Comparison of ENCODE assay signal across 23 cellular contexts in the genomic region with DNA sequence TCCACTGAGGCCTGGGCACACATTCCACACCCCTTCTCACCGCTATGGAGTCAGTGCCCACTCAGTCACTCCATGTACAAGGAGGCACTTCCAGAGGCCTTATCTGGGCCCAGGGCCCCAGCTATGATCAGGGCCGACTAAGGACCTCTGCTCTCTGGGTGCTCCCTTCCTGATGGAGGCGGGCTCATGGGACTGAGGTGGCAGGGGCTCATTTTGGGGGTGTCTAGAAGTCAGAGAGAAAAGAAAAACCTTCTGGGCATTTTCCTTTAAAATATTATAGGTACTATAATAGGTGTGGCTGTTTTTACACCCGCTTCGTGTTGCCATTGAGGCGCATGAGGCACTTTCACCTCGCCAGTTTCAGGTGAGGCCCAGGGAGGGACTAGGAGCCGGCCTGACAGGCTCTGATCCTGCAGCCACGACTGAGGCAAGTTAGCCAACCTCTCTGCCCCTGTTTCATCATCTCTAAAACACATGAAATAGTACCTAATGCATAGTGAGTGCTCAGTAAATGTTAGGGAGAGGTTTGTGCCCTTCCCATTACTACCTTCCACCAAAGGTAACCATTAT. TPM values are rescaled to one million over a fixed set of nuclear protein-coding genes. Genes with fewer than 3 reads are reported as not detected.
A peak's percentile ranks its signal among the peaks of the same experiment; 100 is the strongest.
DNase-seq lines count a peak whose midpoint lies in the region; ATAC-seq and TF ChIP-seq lines count a peak whose summit lies in the region.
"Had no signal": no experiment of that assay in that cellular context is flagged by ENCODE, and none has a peak within 500 bp of the region (broad histone marks: within the 10 kb centered on the region; RNA-seq: fewer than 3 reads in every experiment).

No MANE protein-coding gene starts in this region.

- CTCF ChIA-PET in OCI-LY7 (lab: Charles Lee; ENCODE audit: unreplicated experiment), result no interaction called here

- peaks cover 13% of the 10 kb centered on the region for H3K4me1 ChIP-seq in OCI-LY7 (ENCODE audit: insufficient read depth, low read length, poor library complexity, severe bottlenecking)

- intact Hi-C loops in OCI-LY7 (cut with micrococcal nuclease; ENCODE audit: unreplicated experiment), result no loop called here

- TF ChIP-seq CTCF in OCI-LY7 (conservative IDR thresholded peaks at IDR 0.05; ENCODE audit: low read length), result no peak

- H3K79me2 ChIP-seq in OCI-LY7 (ENCODE audit: insufficient read depth, low read depth, low read length), result no peaks in the 10 kb centered on the region

- POLR2A ChIA-PET in OCI-LY7 (lab: Charles Lee), result no interaction called here

- DNase-seq in activated CD4-positive, CD25-positive, alpha-beta regulatory T cell treated with anti-CD3 and anti-CD28 coated beads, Interleukin-2, amount 50 U/mL, for 72 hours, result peak; percentile 9
- DNase-seq in islet precursor cell (peak; percentile 42), OCI-LY7 (ENCODE audit: low spot score) (no peak)
- DNase-seq: 8988T; activated CD4-positive, alpha-beta T cell treated with anti-CD3 and anti-CD28 coated beads, Interleukin-2, amount 10 ng/mL, durations not matched to agents 24 days and 14 days; activated gamma-delta T cell treated with Interleukin-2 at 50 U/mL for 16 hours; brain microvascular endothelial cell; DND-41; left ventricle myocardium superior; NCI-H1048; NCI-H187; NCI-H82; stimulated activated naive B cell treated with anti-CD40 and anti-IgM and Interleukin-4, amounts not matched to agents 10 μg/mL and 1 μg/mL and 100 μg/mL, for 72 hours; T-helper 17 cell had no signal

- no peak for ATAC-seq in activated CD4-positive, CD25-positive, alpha-beta regulatory T cell treated with anti-CD3 and anti-CD28 coated beads, Interleukin-2, amount 50 U/mL, for 24 hours
- no peak for ATAC-seq in GM18519 (IDR thresholded peaks at IDR 0.05; ENCODE audit: low FRiP score, unreplicated experiment)
- ATAC-seq in HG03095 (IDR thresholded peaks at IDR 0.05; ENCODE audit: unreplicated experiment), result no peak
- ATAC-seq: GM12878; heart left ventricle; left ventricle myocardium superior; stimulated activated naive B cell treated with anti-CD40 and anti-IgM and Interleukin-4, amounts not matched to agents 10 μg/mL and 1 μg/mL and 100 μg/mL, for 72 hours; T-helper 17 cell had no signal

- no peaks in the 10 kb centered on the region for H4K20me1 ChIP-seq in OCI-LY7 (ENCODE audit: insufficient read depth, low read length)

- H3K36me3 ChIP-seq in OCI-LY7 (ENCODE audit: insufficient read depth, low read length), result no peaks in the 10 kb centered on the region
- H3K36me3 ChIP-seq: brain microvascular endothelial cell, heart left ventricle, Peyer's patch, SJSA1 had no signal

- no peak overlapping the region for H3K4me3 ChIP-seq in OCI-LY7 (ENCODE audit: low read depth, low read length, poor library complexity, severe bottlenecking)
- H3K4me3 ChIP-seq: GM12878, heart left ventricle, Peyer's patch, SJSA1 had no signal

- H3K9me3 ChIP-seq in OCI-LY7 (ENCODE audit: low read length), result no peaks in the 10 kb centered on the region
- H3K9me3 ChIP-seq: heart left ventricle, Peyer's patch, SJSA1 had no signal

- no peak overlapping the region for H2AFZ ChIP-seq in OCI-LY7 (ENCODE audit: low read length)

- H3K27ac ChIP-seq in angular gyrus (ENCODE audit: low read depth, low read length), result peak overlapping the region; percentile 83
- H3K27ac ChIP-seq in temporal lobe (ENCODE audit: low read depth, low read length), result peak overlapping the region; percentile 89
- no peak overlapping the region for H3K27ac ChIP-seq in OCI-LY7 (ENCODE audit: low read depth, low read length, poor library complexity, severe bottlenecking)
- H3K27ac ChIP-seq: Peyer's patch had no signal

- H3K9me2 ChIP-seq in OCI-LY7 (ENCODE audit: insufficient read depth, low read length), result no peaks in the 10 kb centered on the region

- no peak overlapping the region for H3K4me2 ChIP-seq in OCI-LY7 (ENCODE audit: low read length)

- BruUV-seq in OCI-LY7 (replicated peaks; lab: Mats Ljungman, UMichigan), result no TSS peak

RNA-seq across cellular contexts. Expression of a gene that starts 14.4 kb away (rescaled TPM):
- total RNA-seq in temporal lobe (7.9 TPM), OCI-LY7 (2022) (21.1 and 24.1 TPM in 2 replicates)
- 35.8 and 38.1 TPM in 2 replicates for total RNA-seq in OCI-LY7 (2014; rRNA removed; shearing (Covaris generic))

RNA-seq across cellular contexts. Expression of a gene that starts 30.1 kb away (rescaled TPM):
- total RNA-seq in temporal lobe (18.2 TPM), OCI-LY7 (2022) (16.5 and 19.3 TPM in 2 replicates)
- total RNA-seq in OCI-LY7 (2014; rRNA removed; shearing (Covaris generic)), result 8.1 and 8.2 TPM in 2 replicates

RNA-seq across cellular contexts. Expression of a gene that starts 38.8 kb away (rescaled TPM):
- total RNA-seq in temporal lobe, result 2.0 TPM
- total RNA-seq in OCI-LY7 (2014; rRNA removed; shearing (Covaris generic)), result not detected in 2 replicates
- total RNA-seq in OCI-LY7 (2022), result 0.31 and 0.65 TPM in 2 replicates
- total RNA-seq: activated CD4-positive, alpha-beta T cell treated with anti-CD3 and anti-CD28 coated beads, Interleukin-2, amount 10 ng/mL, durations not matched to agents 24 days and 14 days; T-helper 17 cell had no signal
